In the genomic region with DNA sequence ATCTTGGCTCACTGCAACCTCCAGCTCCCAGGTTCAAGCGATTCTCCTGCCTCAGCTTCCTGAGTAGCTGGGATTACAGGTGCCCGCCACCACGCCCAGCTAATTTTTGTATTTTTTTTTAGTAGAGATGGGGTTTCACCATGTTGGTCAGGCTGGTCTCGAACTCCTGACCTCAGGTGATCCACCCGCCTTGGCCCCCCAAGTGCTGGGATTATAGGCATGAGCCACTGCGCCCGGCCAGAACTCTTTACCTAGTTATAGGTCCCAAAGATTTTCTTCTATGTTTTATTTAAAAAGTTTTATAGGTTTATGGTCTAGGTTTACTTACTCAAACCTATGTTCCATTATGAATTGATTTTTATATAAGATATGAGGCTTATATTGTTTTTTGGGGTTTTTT, we compare ENCODE assay signal across 1 cellular context.
DNase-seq lines count a peak whose midpoint lies in the region; TF ChIP-seq lines count a peak whose summit lies in the region.
"Not testable (repeated sequence)": the region's sequence is repeated elsewhere in the genome, so short reads cannot be mapped to it uniquely, and the experiment has no call there.

No MANE protein-coding gene starts in this region.

- not testable (repeated sequence) for H3K27me3 ChIP-seq in mammary epithelial cell (ENCODE audit: insufficient read depth, low read length)

- in situ Hi-C loops in mammary epithelial cell (cut with MboI; ENCODE audit: low sequenced_read_pairs in 2 of 2) = not testable (repeated sequence)

- DNase-seq in mammary epithelial cell = not testable (repeated sequence)

- not testable (repeated sequence) for H4K20me1 ChIP-seq in mammary epithelial cell (ENCODE audit: insufficient read depth, low read length)

- H2AFZ ChIP-seq in mammary epithelial cell (ENCODE audit: low read depth, low read length) = not testable (repeated sequence)

- CTCF ChIA-PET in mammary epithelial cell (lab: Charles Lee; ENCODE audit: low non-redundant PET) = not testable (repeated sequence)

- BruUV-seq in mammary epithelial cell (replicated peaks; lab: Mats Ljungman, UMichigan) = not testable (repeated sequence)

- dilution Hi-C loops in mammary epithelial cell (cut with HindIII; ENCODE audit: low sequenced_read_pairs) = not testable (repeated sequence)

- H3K4me1 ChIP-seq in mammary epithelial cell (ENCODE audit: insufficient read depth, low read length) = not testable (repeated sequence)

- H3K9ac ChIP-seq in mammary epithelial cell (ENCODE audit: insufficient read depth, low read length) = peak overlapping the region; percentile 4

- H3K79me2 ChIP-seq in mammary epithelial cell (ENCODE audit: insufficient read depth, low read length) = not testable (repeated sequence)

- TF ChIP-seq CTCF in mammary epithelial cell (conservative IDR thresholded peaks at IDR 0.05 in 1 of 2, IDR thresholded peaks at IDR 0.05 in 1 of 2; ENCODE audit: extremely low read depth in 1 of 2, insufficient read depth in 1 of 2, low read depth in 1 of 2, low read length in 2 of 2) = not testable (repeated sequence)

- H3K4me3 ChIP-seq in mammary epithelial cell (replicated peaks in 1 of 3; ENCODE audit: insufficient read depth in 1 of 3, low read depth in 2 of 3, low read length in 3 of 3) = not testable (repeated sequence)

- intact Hi-C loops in mammary epithelial cell (cut with micrococcal nuclease) = not testable (repeated sequence)

- not testable (repeated sequence) for H3K27ac ChIP-seq in mammary epithelial cell (ENCODE audit: insufficient read depth, low read depth, low read length)

- not testable (repeated sequence) for H3K36me3 ChIP-seq in mammary epithelial cell (ENCODE audit: insufficient read depth, low read length)

- WGBS in mammary epithelial cell (ENCODE audit: low coverage, missing lambda C conversion rate) = 92% methylated on average over 7 of the region's 7 CpGs

- H3K9me3 ChIP-seq in mammary epithelial cell (replicated peaks; ENCODE audit: insufficient read depth, low read length) = not testable (repeated sequence)

- not testable (repeated sequence) for H3K4me2 ChIP-seq in mammary epithelial cell (ENCODE audit: insufficient read depth, low read depth, low read length)
